ENCODE assay signal across 14 cellular contexts in the genomic region with DNA sequence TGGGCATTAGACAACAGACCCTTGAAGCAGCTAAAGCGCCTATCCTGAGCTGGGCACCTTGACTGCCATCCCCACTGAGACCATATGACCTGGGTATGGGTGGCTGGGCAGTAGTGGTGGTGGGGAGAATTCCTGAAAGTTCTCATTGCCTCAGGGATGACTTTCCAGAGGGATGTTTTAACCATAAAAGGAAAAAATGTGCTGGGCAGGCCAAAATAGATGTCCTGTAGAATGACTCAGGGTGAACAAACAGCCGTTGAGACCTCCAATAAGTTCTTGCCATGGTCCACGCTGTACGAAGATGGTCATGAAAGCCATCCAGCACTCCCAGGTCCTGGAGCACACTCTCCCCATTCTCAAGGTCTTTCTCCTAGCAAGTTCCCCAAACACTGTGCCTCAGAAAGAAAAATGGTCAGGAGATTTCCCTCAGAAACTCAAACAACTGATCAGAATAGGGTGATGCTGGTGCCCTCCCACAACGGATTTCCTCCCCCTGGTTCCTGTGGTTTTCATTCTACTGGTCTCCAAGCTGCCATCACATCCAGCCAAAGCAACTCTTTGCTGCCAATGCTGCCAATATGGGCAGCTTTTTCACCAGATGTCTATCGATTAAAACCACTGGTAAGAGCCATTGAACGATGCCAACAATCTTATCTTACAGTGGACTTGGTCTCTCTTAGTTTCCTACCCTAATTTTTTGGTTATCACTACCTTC. TPM values are rescaled to one million over a fixed set of nuclear protein-coding genes. Genes with fewer than 3 reads are reported as not detected.
DNase-seq lines count a peak whose midpoint lies in the region; ATAC-seq and TF ChIP-seq lines count a peak whose summit lies in the region.
"Had no signal": no experiment of that assay in that cellular context is flagged by ENCODE, and none has a peak within 500 bp of the region (broad histone marks: within the 10 kb centered on the region; RNA-seq: fewer than 3 reads in every experiment).

No MANE protein-coding gene starts in this region.

- ATAC-seq in activated naive CD8-positive, alpha-beta T cell treated with anti-CD3 and anti-CD28 coated beads, Interleukin-2, amount 50 U/mL, for 24 hours, result no peak
- no peak for ATAC-seq in omental fat pad (ENCODE audit: low FRiP score)

- H3K9me3 Mint-ChIP-seq in activated naive CD8-positive, alpha-beta T cell (ENCODE audit: low read depth), result no peaks in the 10 kb centered on the region
- no peaks in the 10 kb centered on the region for H3K9me3 Mint-ChIP-seq in activated naive CD8-positive, alpha-beta T cell treated with anti-CD3 and anti-CD28 coated beads, Interleukin-2, amount 50 U/mL, for 24 hours

- H3K36me3 ChIP-seq in SJSA1, result peaks cover 25% of the 10 kb centered on the region

- 0 out of 2 replicates have a peak, but pooled peaks cover 2% of the 10 kb centered on the region for H3K9me3 ChIP-seq in SJSA1 (replicated peaks)

- peaks cover 13% of the 10 kb centered on the region for H3K4me1 ChIP-seq in SJSA1 (replicated peaks)

- DNase-seq in activated naive CD8-positive, alpha-beta T cell treated with anti-CD3 and anti-CD28 coated beads, Interleukin-2, amount 50 U/mL, for 24 hours, result no peak
- DNase-seq in SJSA1 (ENCODE audit: low read depth in 1 of 2, low spot score in 2 of 2) (peak; percentile 42 to 50), erythroblast (lab: John Stamatoyannopoulos, UW) (peak; percentile 42 to 86), NCI-H146 treated with DMSO at 0.1 percent for 48 hours (lab: John Stamatoyannopoulos, UW; ENCODE audit: unreplicated experiment) (no peak), omental fat pad (ENCODE audit: low spot score) (no peak), HT-29 (ENCODE audit: low spot score) (no peak)
- no peak for DNase-seq in activated T-cell treated with anti-CD3 and anti-CD28 coated beads, Interleukin-2, amount 50 U/mL, for 48 hours
- DNase-seq: ACHN, anterior cingulate cortex, DMS 273 treated with DMSO at 0.1 percent for 48 hours, H7, SHP77 treated with DMSO at 0.1 percent for 48 hours had no signal

- peak overlapping the region; percentile 0 for H3K27ac Mint-ChIP-seq in activated naive CD8-positive, alpha-beta T cell
- H3K27ac Mint-ChIP-seq in activated naive CD8-positive, alpha-beta T cell treated with anti-CD3 and anti-CD28 coated beads, Interleukin-2, amount 50 U/mL, for 24 hours, result no peak overlapping the region

- H3K27me3 Mint-ChIP-seq in activated naive CD8-positive, alpha-beta T cell, result no peaks in the 10 kb centered on the region
- no peaks in the 10 kb centered on the region for H3K27me3 Mint-ChIP-seq in activated naive CD8-positive, alpha-beta T cell treated with anti-CD3 and anti-CD28 coated beads, Interleukin-2, amount 50 U/mL, for 24 hours

- H3K36me3 Mint-ChIP-seq in activated naive CD8-positive, alpha-beta T cell, result peaks cover 3% of the 10 kb centered on the region
- no peaks in the 10 kb centered on the region for H3K36me3 Mint-ChIP-seq in activated naive CD8-positive, alpha-beta T cell treated with anti-CD3 and anti-CD28 coated beads, Interleukin-2, amount 50 U/mL, for 24 hours (ENCODE audit: low read depth)

- H3K4me3 Mint-ChIP-seq in activated naive CD8-positive, alpha-beta T cell, result no peak overlapping the region
- no peak overlapping the region for H3K4me3 Mint-ChIP-seq in activated naive CD8-positive, alpha-beta T cell treated with anti-CD3 and anti-CD28 coated beads, Interleukin-2, amount 50 U/mL, for 24 hours

- peak overlapping the region; percentile 23 for H3K27ac ChIP-seq in SJSA1

- no peak overlapping the region for H3K4me3 ChIP-seq in SJSA1
- H3K4me3 ChIP-seq: lung had no signal

- H3K4me1 Mint-ChIP-seq in activated naive CD8-positive, alpha-beta T cell (ENCODE audit: low read depth), result peaks cover 18% of the 10 kb centered on the region
- peaks cover 16% of the 10 kb centered on the region for H3K4me1 Mint-ChIP-seq in activated naive CD8-positive, alpha-beta T cell treated with anti-CD3 and anti-CD28 coated beads, Interleukin-2, amount 50 U/mL, for 24 hours

- no peak for TF ChIP-seq CTCF in omental fat pad (IDR thresholded peaks at IDR 0.05)

- no peaks in the 10 kb centered on the region for H3K27me3 ChIP-seq in SJSA1 (replicated peaks)

- TF ChIP-seq POLR2A in erythroblast (IDR thresholded peaks at IDR 0.05; ENCODE audit: low read length), result peak; percentile 23

RNA-seq across cellular contexts. Expression of gene CDKN2AIP, which starts 11.2 kb away (rescaled TPM):
- total RNA-seq in SJSA1 (2014; rRNA removed; shearing (Covaris generic)), result 21.7 and 24.7 TPM in 2 replicates
- 10 to 100 TPM; 16.1 to 25.2 (median 20.1) TPM for total RNA-seq in omental fat pad
- 17.8 and 18.8 TPM in 2 replicates for total RNA-seq in HT-29 (2014; rRNA removed; shearing (Covaris generic))

RNA-seq across cellular contexts. Expression of gene ING2, which starts 49.3 kb away (rescaled TPM):
- total RNA-seq in SJSA1 (2014; rRNA removed; shearing (Covaris generic)), result 14.9 and 15.7 TPM in 2 replicates
- total RNA-seq in omental fat pad, result 10 to 100 TPM; 11.5 to 28.5 (median 13.9) TPM
- total RNA-seq in HT-29 (2014; rRNA removed; shearing (Covaris generic)), result 4.8 and 8.1 TPM in 2 replicates

Comparison
In these comparisons a context has a peak if more than half of its experiments do, and no peak if none do; other contexts are left out.
1. DNase-seq: peak in SJSA1 (2 of 2) and erythroblast (2 of 2); none in activated naive CD8-positive, alpha-beta T cell treated with anti-CD3 and anti-CD28 coated beads, Interleukin-2, amount 50 U/mL, for 24 hours (single experiment), NCI-H146 treated with DMSO at 0.1 percent for 48 hours (single experiment), omental fat pad (single experiment), HT-29 (single experiment) and activated T-cell treated with anti-CD3 and anti-CD28 coated beads, Interleukin-2, amount 50 U/mL, for 48 hours (0 of 2).